Comparison of ENCODE assay signal across 1 cellular context in the genomic region with DNA sequence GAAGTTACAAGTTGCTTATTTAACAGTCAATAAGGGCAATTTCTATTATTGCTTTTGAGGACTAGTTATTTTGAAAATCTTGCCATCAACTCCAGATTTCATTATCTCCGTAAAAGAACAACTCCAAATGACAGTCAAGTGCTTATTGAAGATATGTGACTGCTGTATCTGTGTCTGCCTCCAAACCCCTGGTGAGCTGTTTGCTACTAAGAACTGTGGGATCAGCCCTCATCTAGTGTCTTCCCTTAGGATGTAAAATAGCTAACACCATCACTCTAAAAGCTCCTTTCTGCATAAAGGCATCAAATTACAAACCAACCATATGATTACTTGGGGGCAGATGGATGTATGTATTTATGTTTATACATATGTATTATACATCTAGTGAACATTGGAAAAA.
TF ChIP-seq lines count a peak whose summit lies in the region.

No MANE protein-coding gene starts in this region.

TF ChIP-seq in GM23338, 12 proteins besides CTCF, POLR2A, EP300 and RAD21 (continued from another document):
- TF ChIP-seq ETS1 (IDR thresholded peaks at IDR 0.05) (no peak), ZNF114 (CRISPR knock-in tag; IDR thresholded peaks at IDR 0.05) (no peak)
